In genomic region chr20:37379967-37380828, GRCh38 we compare ENCODE assay signal across 10 cellular contexts. TPM values are rescaled to one million over a fixed set of nuclear protein-coding genes. Genes with fewer than 3 reads are reported as not detected.
DNase-seq lines count a peak whose midpoint lies in the region; ATAC-seq, FAIRE-seq and TF ChIP-seq lines count a peak whose summit lies in the region.
"Had no signal": no experiment of that assay in that cellular context is flagged by ENCODE, and none has a peak within 500 bp of the region (broad histone marks: within the 10 kb centered on the region; RNA-seq: fewer than 3 reads in every experiment).

No MANE protein-coding gene starts in this region.

- H3K27me3 ChIP-seq in gastrocnemius medialis (no peaks in the 10 kb centered on the region), testis (no peaks in the 10 kb centered on the region)

- H3K4me1 ChIP-seq in gastrocnemius medialis (peaks cover 0 to 5% of the 10 kb centered on the region in 2 donors), testis (peaks cover 17% of the 10 kb centered on the region)

- no peaks in the 10 kb centered on the region for H3K9me3 ChIP-seq in gastrocnemius medialis
- H3K9me3 ChIP-seq in testis: no peaks in the 10 kb centered on the region

- peak; percentile 48 for FAIRE-seq in RCC 7860 (lab: Jason Lieb, UNC)

- ATAC-seq in HG03520 (IDR thresholded peaks at IDR 0.05; ENCODE audit: unreplicated experiment) (no peak), gastrocnemius medialis (no peak), GM21529 (IDR thresholded peaks at IDR 0.05; ENCODE audit: unreplicated experiment) (no peak)
- ATAC-seq: left ventricle myocardium superior had no signal

- in situ Hi-C loops in gastrocnemius medialis (cut with MboI; ENCODE audit: low sequenced_read_pairs in 4 of 4): loop anchor here (5.0 to 25.0 kb wide), 6 partner anchors 105 to 185 kb away; partner anchors contain the start of gene BLCAP (in 1 of the 4)

- TF ChIP-seq CTCF in gastrocnemius medialis (IDR thresholded peaks at IDR 0.05 in 4 of 5, conservative IDR thresholded peaks at IDR 0.05 in 1 of 5) (no peak), testis (IDR thresholded peaks at IDR 0.05) (no peak)

- H3K27ac ChIP-seq in gastrocnemius medialis (no peak overlapping the region), testis (peak overlapping the region in 1 of 2 donors; percentile 9)

- TF ChIP-seq POLR2A in gastrocnemius medialis (IDR thresholded peaks at IDR 0.05): no peak
- TF ChIP-seq POLR2A in testis (IDR thresholded peaks at IDR 0.05): no peak

- H3K36me3 ChIP-seq in gastrocnemius medialis: no peaks in the 10 kb centered on the region
- no peaks in the 10 kb centered on the region for H3K36me3 ChIP-seq in testis (ENCODE audit: low read depth, missing control alignments)

- intact Hi-C loops in gastrocnemius medialis (cut with DNase I; ENCODE audit: low total_unique reads): no loop called here
- intact Hi-C loops in testis (cut with DNase I; ENCODE audit: low total_unique reads): loop anchor here (10.0 kb wide), 1 partner anchor 95 kb away; the partner anchor contains the start of gene MANBAL

- peak; percentile 38 for DNase-seq in activated effector memory CD4-positive, alpha-beta T cell treated with anti-CD3 and anti-CD28 coated beads, Interleukin-2, amount 50 U/mL, for 16 hours
- DNase-seq in activated effector memory CD4-positive, alpha-beta T cell treated with Interleukin-2 at 50 U/mL for 16 hours: no peak
- DNase-seq in RCC 7860 (ENCODE audit: low spot score) (peak; percentile 52), islet precursor cell (peak; percentile 29), gastrocnemius medialis (no peak), testis (no peak)
- DNase-seq: AML-193, left ventricle myocardium superior had no signal

- H3K4me3 ChIP-seq in gastrocnemius medialis (no peak overlapping the region), testis (no peak overlapping the region)

- WGBS in testis, 2 donors: 48 to 73% methylated on average over 14 of the region's 14 CpGs

RNA-seq across cellular contexts. Expression of gene SRC, which starts 34.3 kb away (rescaled TPM):
- total RNA-seq in gastrocnemius medialis (1 to 10 TPM; 1.0 to 2.3 (median 1.8) TPM), testis (100 to 1,000 TPM; 143 to 179 TPM)
- 90.3 TPM for polyA plus RNA-seq in testis (ENCODE audit: insufficient read depth, low read depth, low replicate concordance)

Comparison
In these comparisons a context has a peak if more than half of its experiments do, and no peak if none do; other contexts are left out.
1. DNase-seq: peak in activated effector memory CD4-positive, alpha-beta T cell treated with anti-CD3 and anti-CD28 coated beads, Interleukin-2, amount 50 U/mL, for 16 hours (single experiment), RCC 7860 (single experiment) and islet precursor cell (single experiment); none in activated effector memory CD4-positive, alpha-beta T cell treated with Interleukin-2 at 50 U/mL for 16 hours (single experiment), gastrocnemius medialis (0 of 2) and testis (single experiment).
2. RNA of gene SRC, which starts 34.3 kb away (total RNA-seq): 143 to 179 TPM in testis; 1.0 to 2.3 TPM in gastrocnemius medialis; every median in the first group is over 10 times any median in the second.